ENCODE assay signal across 24 cellular contexts in the genomic region with DNA sequence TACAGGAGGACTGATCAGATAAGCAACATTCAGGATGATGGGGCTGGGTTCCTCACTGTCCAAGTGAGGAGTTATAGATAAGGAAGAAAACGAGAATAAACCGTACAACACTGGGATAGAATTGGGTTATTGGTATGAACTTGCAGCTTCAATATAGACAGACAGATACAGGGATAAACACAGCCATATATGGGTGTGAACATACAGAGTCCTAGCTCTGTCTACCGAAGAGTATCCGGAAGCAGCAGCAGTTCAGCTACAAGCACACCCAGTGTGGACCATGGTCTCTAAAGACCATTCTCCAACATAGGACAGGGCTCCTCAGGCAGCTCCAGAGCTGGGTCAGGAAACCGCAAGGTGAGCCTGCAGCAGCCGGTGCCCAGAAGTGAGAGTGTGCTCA. TPM values are rescaled to one million over a fixed set of nuclear protein-coding genes. Genes with fewer than 3 reads are reported as not detected.
DNase-seq lines count a peak whose midpoint lies in the region; FAIRE-seq and TF ChIP-seq lines count a peak whose summit lies in the region.
"Had no signal": no experiment of that assay in that cellular context is flagged by ENCODE, and none has a peak within 500 bp of the region (broad histone marks: within the 10 kb centered on the region; RNA-seq: fewer than 3 reads in every experiment).

No MANE protein-coding gene starts in this region.

- H2AFZ ChIP-seq in endothelial cell of umbilical vein (ENCODE audit: low read depth, low read length), result no peak overlapping the region

- POLR2A ChIA-PET in RWPE1 (lab: Yijun Ruan, JAX; ENCODE audit: low non-redundant PET), result no interaction called here
- POLR2A ChIA-PET in endothelial cell of umbilical vein (lab: Charles Lee), result interaction anchor here (1.0 kb wide), 1 partner anchor 604 kb away, joined by 3 read pairs; no protein-coding TSS in a partner anchor

- H3K27ac ChIP-seq in RWPE1, result peak overlapping the region; percentile 23; the same call in 1 of the 2 replicates
- H3K27ac ChIP-seq in endothelial cell of umbilical vein (ENCODE audit: insufficient read depth, low read depth, low read length), result no peak overlapping the region
- H3K27ac ChIP-seq in kidney (ENCODE audit: low read depth in 2 of 2, low read length in 2 of 2), result no peak overlapping the region
- H3K27ac ChIP-seq: A549, KMS-11, SK-N-MC had no signal

- intact Hi-C loops in endothelial cell of umbilical vein (cut with micrococcal nuclease) (no loop called here), posterior vena cava (cut with DNase I) (no loop called here), kidney (cut with DNase I) (no loop called here)

- H4K20me1 ChIP-seq in endothelial cell of umbilical vein (replicated peaks; ENCODE audit: control insufficient read depth, extremely low read depth, insufficient read depth, low read length), result no peaks in the 10 kb centered on the region

- dilution Hi-C loops in endothelial cell of umbilical vein (cut with MboI; ENCODE audit: extremely low pct_ligation_motif_present, low sequenced_read_pairs), result no loop called here

- no peak overlapping the region for H3K4me2 ChIP-seq in endothelial cell of umbilical vein (ENCODE audit: insufficient read depth, low read length)
- H3K4me2 ChIP-seq: A549, KMS-11 had no signal

- no peaks in the 10 kb centered on the region for H3K9me1 ChIP-seq in endothelial cell of umbilical vein (replicated peaks; ENCODE audit: control insufficient read depth, extremely low read depth, insufficient read depth, low read length)

- no peak for TF ChIP-seq POLR2A in endothelial cell of umbilical vein (IDR thresholded peaks at IDR 0.05; ENCODE audit: low read depth, low read length)

- TF ChIP-seq CTCF in RWPE1 (conservative IDR thresholded peaks at IDR 0.05; ENCODE audit: low read depth) (no peak), endothelial cell of umbilical vein (IDR thresholded peaks at IDR 0.05; ENCODE audit: extremely low read depth in 1 of 2, insufficient read depth in 1 of 2, low read depth in 1 of 2, low read length in 2 of 2) (no peak), kidney (IDR thresholded peaks at IDR 0.05; ENCODE audit: borderline replicate concordance, extremely low read depth, insufficient read depth) (no peak)

- H3K9me3 ChIP-seq in endothelial cell of umbilical vein (replicated peaks; ENCODE audit: control insufficient read depth, insufficient read depth, low read length) (no peaks in the 10 kb centered on the region), kidney (ENCODE audit: control insufficient read depth in 1 of 2, low read length in 2 of 2) (no peaks in the 10 kb centered on the region)
- H3K9me3 ChIP-seq: A549, Caco-2 had no signal

- H3K4me1 ChIP-seq in endothelial cell of umbilical vein (ENCODE audit: control insufficient read depth, extremely low read depth, insufficient read depth, low read length) (peaks cover 25% of the 10 kb centered on the region), kidney (ENCODE audit: control insufficient read depth in 1 of 2, insufficient read depth in 1 of 2, low read depth in 1 of 2, low read length in 2 of 2) (peaks cover 3 to 21% of the 10 kb centered on the region in 2 donors)
- H3K4me1 ChIP-seq: Caco-2 had no signal

- BruUV-seq in endothelial cell of umbilical vein (replicated peaks; lab: Mats Ljungman, UMichigan), result no TSS peak

- H3K4me3 ChIP-seq in endothelial cell of umbilical vein (replicated peaks in 1 of 3; ENCODE audit: insufficient read depth in 1 of 3, low read depth in 1 of 3, low read length in 3 of 3), result no peak overlapping the region
- H3K4me3 ChIP-seq in kidney (ENCODE audit: low read length in 2 of 2), result no peak overlapping the region
- H3K4me3 ChIP-seq: A549, GM12878, SK-N-MC had no signal

- peak; percentile 40 for FAIRE-seq in endothelial cell of umbilical vein (lab: Jason Lieb, UNC)
- FAIRE-seq in kidney (lab: Jason Lieb, UNC), result no peak
- FAIRE-seq: A549, GM12878 had no signal

- H3K9ac ChIP-seq in endothelial cell of umbilical vein (replicated peaks; ENCODE audit: extremely low read depth, insufficient read depth, low read length) (no peak overlapping the region), kidney (ENCODE audit: low read length in 2 of 2) (no peak overlapping the region)
- H3K9ac ChIP-seq: KMS-11 had no signal

- CTCF ChIA-PET in RWPE1 (lab: Yijun Ruan, JAX) (no interaction called here), endothelial cell of umbilical vein (lab: Charles Lee) (no interaction called here)

- H3K79me2 ChIP-seq in endothelial cell of umbilical vein (ENCODE audit: control insufficient read depth, insufficient read depth, low read length), result peaks cover 87% of the 10 kb centered on the region

- no peaks in the 10 kb centered on the region for H3K27me3 ChIP-seq in endothelial cell of umbilical vein (ENCODE audit: control insufficient read depth in 2 of 2, insufficient read depth in 2 of 2, low read length in 2 of 2)

- H3K36me3 ChIP-seq in endothelial cell of umbilical vein (ENCODE audit: control insufficient read depth in 2 of 2, extremely low read depth in 1 of 2, insufficient read depth in 2 of 2, low read length in 2 of 2) (peaks cover 0 to 5% of the 10 kb centered on the region in 2 experiments), kidney (ENCODE audit: control insufficient read depth in 1 of 2, insufficient read depth in 2 of 2, low read length in 2 of 2) (peaks cover 0 to 6% of the 10 kb centered on the region in 2 donors)

- DNase-seq in AG20443 (ENCODE audit: low spot score) (peak; percentile 3), RWPE1 (ENCODE audit: low spot score) (no peak), endothelial cell of umbilical vein (ENCODE audit: low read depth, low spot score) (no peak), posterior vena cava (ENCODE audit: low spot score) (peak; percentile 24), HK-2 (ENCODE audit: unreplicated experiment) (no peak), kidney (no peak), hypothalamus (lab: John Stamatoyannopoulos, UW) (no peak)
- DNase-seq: Caco-2; CD4-positive, alpha-beta T cell; DMS 273 treated with DMSO at 0.1 percent for 48 hours; DND-41; MV-4-11; NCI-H1694; NCI-H2081 treated with DMSO at 0.1 percent for 48 hours; NCI-H2171 treated with DMSO at 0.1 percent for 48 hours; NCI-H446; NCI-H526; OCI-M1; SHP77 treated with DMSO at 0.1 percent for 48 hours; SW 1271 had no signal

TF ChIP-seq in endothelial cell of umbilical vein, 7 proteins besides CTCF, POLR2A, EP300 and RAD21:
- no peak for TF ChIP-seq FOS (IDR thresholded peaks at IDR 0.05; ENCODE audit: borderline replicate concordance, insufficient read depth, low read length)
- no peak for TF ChIP-seq JUN (IDR thresholded peaks at IDR 0.05; ENCODE audit: borderline replicate concordance, insufficient read depth, insufficient read length, low read depth)
- no peak for TF ChIP-seq POLR2AphosphoS5 (IDR thresholded peaks at IDR 0.05; ENCODE audit: insufficient read depth, low read depth, low read length)
- TF ChIP-seq, protein P1, sequence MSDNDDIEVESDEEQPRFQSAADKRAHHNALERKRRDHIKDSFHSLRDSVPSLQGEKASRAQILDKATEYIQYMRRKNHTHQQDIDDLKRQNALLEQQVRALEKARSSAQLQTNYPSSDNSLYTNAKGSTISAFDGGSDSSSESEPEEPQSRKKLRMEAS (IDR thresholded peaks at IDR 0.05; ENCODE audit: insufficient read depth, insufficient read length), result no peak
- TF ChIP-seq GATA2 (IDR thresholded peaks at IDR 0.05; ENCODE audit: insufficient read depth, insufficient read length, low read depth, low read length), result no peak
- TF ChIP-seq EZH2 (IDR thresholded peaks at IDR 0.05; ENCODE audit: borderline replicate concordance, low read depth, low read length, severe bottlenecking), result no peak
- TF ChIP-seq MYC (IDR thresholded peaks at IDR 0.05; ENCODE audit: low read depth, low read length), result no peak
TF ChIP-seq in endothelial cell of umbilical vein: peak in this region for 0.

RNA-seq across cellular contexts. Expression of a gene that starts 40.8 kb away (rescaled TPM):
- total RNA-seq in endothelial cell of umbilical vein (131 and 136 TPM in 2 replicates), posterior vena cava (10 to 100 TPM; 81.1 to 89.3 TPM), kidney (127 TPM)
- polyA plus RNA-seq in endothelial cell of umbilical vein (82.6 and 93.7 TPM in 2 replicates), kidney (ENCODE audit: insufficient read depth, low read depth, low replicate concordance) (22.5 TPM)
- 91.3 and 93.3 TPM in 2 replicates for polyA plus RNA-seq in endothelial cell of umbilical vein (2011; cell fraction: cytosol; rRNA removed)
- polyA plus RNA-seq in endothelial cell of umbilical vein (2011; cell fraction: nucleus; rRNA removed), result 301 and 323 TPM in 2 replicates
- polyA plus RNA-seq in endothelial cell of umbilical vein (2012), result 81.5 and 92.0 TPM in 2 replicates
- polyA minus RNA-seq in endothelial cell of umbilical vein, result 217 and 238 TPM in 2 replicates
- polyA minus RNA-seq in endothelial cell of umbilical vein (2011; cell fraction: cytosol; rRNA and poly(A)+ RNA removed), result 43.9 TPM
- polyA minus RNA-seq in endothelial cell of umbilical vein (2011; cell fraction: nucleus; rRNA and poly(A)+ RNA removed), result 147 and 209 TPM in 2 replicates

Comparison
In these comparisons a context has a peak if more than half of its experiments do, and no peak if none do; other contexts are left out.
1. DNase-seq: peak in AG20443 (single experiment) and posterior vena cava (single experiment); none in RWPE1 (single experiment), endothelial cell of umbilical vein (single experiment), HK-2 (single experiment), kidney (single experiment) and hypothalamus (0 of 51).